ENCODE assay signal across 12 cellular contexts in the genomic region with DNA sequence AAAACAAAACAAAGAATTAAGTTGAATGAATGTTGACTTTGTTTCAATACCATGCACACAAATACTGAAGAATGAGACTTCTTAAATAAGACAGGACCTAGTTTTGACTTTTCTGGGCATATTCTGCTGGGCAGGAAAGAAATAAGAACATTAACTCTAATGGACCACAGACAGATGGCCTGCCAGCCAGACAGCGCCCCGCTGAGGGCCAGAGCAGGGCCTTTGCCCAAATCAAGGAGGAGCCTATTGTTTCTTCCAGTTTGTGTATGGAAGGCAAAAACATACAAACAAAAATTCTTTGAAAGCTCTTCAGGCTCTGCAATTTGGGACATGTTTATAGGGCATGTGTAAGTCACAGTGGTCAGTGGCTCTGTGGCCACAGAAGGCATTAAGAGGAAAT.
"Had no signal": no experiment of that assay in that cellular context is flagged by ENCODE, and none has a peak within 500 bp of the region (broad histone marks: within the 10 kb centered on the region; RNA-seq: fewer than 3 reads in every experiment).

No MANE protein-coding gene starts in this region.

- ATAC-seq: gastroesophageal sphincter; left lung; natural killer cell; right lobe of liver; stimulated activated memory B cell treated with anti-CD40 and anti-IgM and Interleukin-4, amounts not matched to agents 10 μg/mL and 1 μg/mL and 100 μg/mL, for 72 hours had no signal

- DNase-seq: colonic mucosa; dermis blood vessel endothelial cell; esophagus squamous epithelium; foreskin fibroblast; glutamatergic neuron; immature natural killer cell; left lung; natural killer cell; right lobe of liver; stimulated activated CD4-positive, alpha-beta T cell treated with anti-CD3 and anti-CD28 coated beads, Interleukin-4, amount 100 ng/mL, for 24 hours had no signal
